In genomic region chr11:693887-694562, GRCh38 we compare ENCODE assay signal across 8 cellular contexts. TPM values are rescaled to one million over a fixed set of nuclear protein-coding genes. Genes with fewer than 3 reads are reported as not detected.
DNase-seq lines count a peak whose midpoint lies in the region; ATAC-seq and TF ChIP-seq lines count a peak whose summit lies in the region.

No MANE protein-coding gene starts in this region.

- POLR2A ChIA-PET in activated CD4-positive, alpha-beta T cell treated with anti-CD3 and anti-CD28 coated beads for 36 hours (lab: Charles Lee): no interaction called here

- peaks cover 57% of the 10 kb centered on the region for H3K4me1 Mint-ChIP-seq in activated CD4-positive, alpha-beta T cell treated with anti-CD3 and anti-CD28 coated beads for 36 hours

- DNase-seq in activated CD4-positive, alpha-beta T cell treated with anti-CD3 and anti-CD28 coated beads for 36 hours: no peak
- DNase-seq in activated CD4-positive, alpha-beta T cell treated with anti-CD3 and anti-CD28 coated beads for 48 hours: no peak
- DNase-seq in SK-N-MC (ENCODE audit: low read depth, low spot score) (no peak), substantia nigra (lab: John Stamatoyannopoulos, UW) (no peak), GF-D8 (lab: John Stamatoyannopoulos, UW) (no peak)

- H3K9ac ChIP-seq in SK-N-MC (ENCODE audit: insufficient read length): peak overlapping the region; percentile 51

- TF ChIP-seq POLR2A in gastroesophageal sphincter (IDR thresholded peaks at IDR 0.05): no peak

- H3K36me3 Mint-ChIP-seq in activated CD4-positive, alpha-beta T cell treated with anti-CD3 and anti-CD28 coated beads for 36 hours (ENCODE audit: low read depth): peaks cover 19% of the 10 kb centered on the region

- WGBS in gastroesophageal sphincter (ENCODE audit: low coverage in 1 of 2), 2 donors: 73% methylated on average over 6 of the region's 15 CpGs; no CpG with 5 or more reads in 1 of the 2 donors

- H3K27ac ChIP-seq in SK-N-MC (peak overlapping the region; percentile 48), gastroesophageal sphincter (peak overlapping the region in 3 of 4 donors; percentile 98 to 99 (median 99)), substantia nigra (ENCODE audit: low read depth, low read length, poor library complexity, severe bottlenecking) (peak overlapping the region; percentile 47)

- H3K36me3 ChIP-seq in SK-N-MC (ENCODE audit: insufficient read depth, low read length) (peaks cover 5% of the 10 kb centered on the region), gastroesophageal sphincter (peaks cover 0 to 24% of the 10 kb centered on the region in 2 donors)

- CTCF ChIA-PET in activated CD4-positive, alpha-beta T cell treated with anti-CD3 and anti-CD28 coated beads for 36 hours (lab: Charles Lee): interaction anchor here (0.6 to 2.7 kb wide), 4 partner anchors 18 to 187 kb away, joined by 3 to 13 read pairs (median 4); partner anchors contain the start of gene RNH1

- no peak for TF ChIP-seq EP300 in gastroesophageal sphincter (IDR thresholded peaks at IDR 0.05)

- no peak for ATAC-seq in activated CD4-positive, alpha-beta T cell treated with anti-CD3 and anti-CD28 coated beads for 36 hours
- ATAC-seq in gastroesophageal sphincter: no peak
- ATAC-seq in GM21447 (IDR thresholded peaks at IDR 0.05; ENCODE audit: unreplicated experiment): no peak
- ATAC-seq in HG02973 (IDR thresholded peaks at IDR 0.05; ENCODE audit: unreplicated experiment): no peak

- H3K4me3 ChIP-seq in SK-N-MC: peak overlapping the region; percentile 97
- peak overlapping the region; percentile 22 to 94 for H3K4me3 ChIP-seq in gastroesophageal sphincter

- no peaks in the 10 kb centered on the region for H3K9me3 Mint-ChIP-seq in activated CD4-positive, alpha-beta T cell treated with anti-CD3 and anti-CD28 coated beads for 36 hours (ENCODE audit: low read depth)

- no peaks in the 10 kb centered on the region for H3K27me3 Mint-ChIP-seq in activated CD4-positive, alpha-beta T cell treated with anti-CD3 and anti-CD28 coated beads for 36 hours

- no peak for TF ChIP-seq CTCF in gastroesophageal sphincter (IDR thresholded peaks at IDR 0.05)

- H3K4me3 Mint-ChIP-seq in activated CD4-positive, alpha-beta T cell treated with anti-CD3 and anti-CD28 coated beads for 36 hours: peak overlapping the region; percentile 84

- H3K27me3 ChIP-seq in gastroesophageal sphincter: no peaks in the 10 kb centered on the region

- H3K9me3 ChIP-seq in SK-N-MC (ENCODE audit: low read depth, low read length): no peaks in the 10 kb centered on the region
- no peaks in the 10 kb centered on the region for H3K9me3 ChIP-seq in gastroesophageal sphincter

- intact Hi-C loops in activated CD4-positive, alpha-beta T cell treated with anti-CD3 and anti-CD28 coated beads for 36 hours (cut with DNase I, micrococcal nuclease): loop anchor here in 1 of 2 experiments (5.0 kb wide), 1 partner anchor 33 kb away; no protein-coding TSS in a partner anchor

- peaks cover 0 to 53% (median 33%) of the 10 kb centered on the region in 3 donors for H3K4me1 ChIP-seq in gastroesophageal sphincter

- H3K27ac Mint-ChIP-seq in activated CD4-positive, alpha-beta T cell treated with anti-CD3 and anti-CD28 coated beads for 36 hours: peak overlapping the region; percentile 88

RNA-seq across cellular contexts. Expression of gene DEAF1, which starts 1.0 kb away (rescaled TPM):
- total RNA-seq in activated CD4-positive, alpha-beta T cell treated with anti-CD3 and anti-CD28 coated beads for 36 hours: 10 to 100 TPM; 47.4 to 56.6 TPM
- 10 to 100 TPM; 19.9 to 45.0 (median 35.0) TPM for total RNA-seq in gastroesophageal sphincter

RNA-seq across cellular contexts. Expression of gene TMEM80, which starts 1.6 kb away (rescaled TPM):
- 10 to 100 TPM; 11.4 to 11.9 TPM for total RNA-seq in activated CD4-positive, alpha-beta T cell treated with anti-CD3 and anti-CD28 coated beads for 36 hours
- total RNA-seq in gastroesophageal sphincter: 10 to 100 TPM; 35.6 to 65.8 (median 48.6) TPM

RNA-seq across cellular contexts. Expression of gene EPS8L2, which starts 12.0 kb away (rescaled TPM):
- 10 to 100 TPM in 1 of 2 experiments, 1 to 10 TPM in 1; 8.0 to 10.5 TPM for total RNA-seq in activated CD4-positive, alpha-beta T cell treated with anti-CD3 and anti-CD28 coated beads for 36 hours
- 10 to 100 TPM in 3 of 4 donors, 1 to 10 TPM in 1; 9.7 to 33.9 (median 24.0) TPM for total RNA-seq in gastroesophageal sphincter

RNA-seq across cellular contexts. Expression of gene TALDO1, which starts 53.2 kb away (rescaled TPM):
- 100 to 1,000 TPM; 239 to 246 TPM for total RNA-seq in activated CD4-positive, alpha-beta T cell treated with anti-CD3 and anti-CD28 coated beads for 36 hours
- 100 to 1,000 TPM; 161 to 201 (median 185) TPM for total RNA-seq in gastroesophageal sphincter

RNA-seq across cellular contexts. Expression of gene DRD4, which starts 57.0 kb away (rescaled TPM):
- total RNA-seq in activated CD4-positive, alpha-beta T cell treated with anti-CD3 and anti-CD28 coated beads for 36 hours: under 1 TPM; 0.30 to 0.47 TPM
- total RNA-seq in gastroesophageal sphincter: under 1 TPM in 1 of 4 donors, not detected in 3; 0.27 TPM

Comparison
In these comparisons a context has a peak if more than half of its experiments do, and no peak if none do; other contexts are left out.
1. H3K27ac ChIP-seq: peak in every context shown above with its lines; median percentile 99 in gastroesophageal sphincter; 48 in SK-N-MC; 47 in substantia nigra.